Comparison of ENCODE assay signal across 8 cellular contexts in genomic region chr19:16896098-16896912, GRCh38. TPM values are rescaled to one million over a fixed set of nuclear protein-coding genes. Genes with fewer than 3 reads are reported as not detected.
DNase-seq lines count a peak whose midpoint lies in the region; ATAC-seq, FAIRE-seq and TF ChIP-seq lines count a peak whose summit lies in the region.

No MANE protein-coding gene starts in this region.

- H3K27me3 ChIP-seq in skeletal muscle tissue (ENCODE audit: control insufficient read depth in 3 of 3, insufficient read depth in 3 of 3, low read length in 3 of 3) = peaks cover 9 to 28% (median 16%) of the 10 kb centered on the region in 3 donors

- H3K9me3 ChIP-seq in T-helper 17 cell (ENCODE audit: control insufficient read depth, low read length, poor library complexity, severe bottlenecking) = no peaks in the 10 kb centered on the region
- no peaks in the 10 kb centered on the region for H3K9me3 ChIP-seq in skeletal muscle tissue (ENCODE audit: control insufficient read depth in 3 of 3, low read length in 3 of 3)

- peak overlapping the region; percentile 35 for H3K4me3 Mint-ChIP-seq in activated T-cell treated with anti-CD3 and anti-CD28 coated beads, Interleukin-2, amount 50 U/mL, for 4 hours
- H3K4me3 Mint-ChIP-seq in T-helper 17 cell = peak overlapping the region; percentile 86
- H3K4me3 Mint-ChIP-seq in glutamatergic neuron (ENCODE audit: unreplicated experiment) = peak overlapping the region; percentile 83

- H3K36me3 ChIP-seq in skeletal muscle tissue (ENCODE audit: control insufficient read depth in 3 of 3, insufficient read depth in 3 of 3, low read length in 3 of 3) = no peaks in the 10 kb centered on the region

- TF ChIP-seq CTCF in glutamatergic neuron (IDR thresholded peaks at IDR 0.05; ENCODE audit: partially characterized antibody, unreplicated experiment) = no peak

- H3K27ac ChIP-seq in skeletal muscle tissue (ENCODE audit: low read depth, low read length) = no peak overlapping the region

- H3K9me3 Mint-ChIP-seq in activated T-cell treated with anti-CD3 and anti-CD28 coated beads, Interleukin-2, amount 50 U/mL, for 4 hours = no peaks in the 10 kb centered on the region
- peaks cover 14% of the 10 kb centered on the region for H3K9me3 Mint-ChIP-seq in glutamatergic neuron (ENCODE audit: unreplicated experiment)

- H3K27ac Mint-ChIP-seq in T-helper 17 cell = no peak overlapping the region
- peak overlapping the region; percentile 86 for H3K27ac Mint-ChIP-seq in glutamatergic neuron (ENCODE audit: unreplicated experiment)

- peak; percentile 23 to 27 for ATAC-seq in activated T-cell treated with anti-CD3 and anti-CD28 coated beads, Interleukin-2, amount 50 U/mL, for 4 hours
- ATAC-seq in T-helper 17 cell = peak; percentile 10

- no peak for DNase-seq in activated T-cell treated with anti-CD3 and anti-CD28 coated beads, Interleukin-2, amount 50 U/mL, for 4 hours
- no peak for DNase-seq in activated T-cell treated with anti-CD3 and anti-CD28 coated beads, Interleukin-2, amount 50 U/mL, for 1 hour
- DNase-seq in T-helper 17 cell = no peak
- DNase-seq in glutamatergic neuron = peak; percentile 71
- no peak for DNase-seq in putamen (ENCODE audit: low spot score)
- DNase-seq in urothelium cell line (ENCODE audit: low spot score) = no peak
- DNase-seq in hepatic stellate cell (ENCODE audit: low spot score) = no peak

- H3K27me3 Mint-ChIP-seq in activated T-cell treated with anti-CD3 and anti-CD28 coated beads, Interleukin-2, amount 50 U/mL, for 4 hours (ENCODE audit: low read depth) = peaks cover 34% of the 10 kb centered on the region
- no peaks in the 10 kb centered on the region for H3K27me3 Mint-ChIP-seq in T-helper 17 cell
- peaks cover 10% of the 10 kb centered on the region for H3K27me3 Mint-ChIP-seq in glutamatergic neuron (ENCODE audit: unreplicated experiment)

- H3K4me1 Mint-ChIP-seq in activated T-cell treated with anti-CD3 and anti-CD28 coated beads, Interleukin-2, amount 50 U/mL, for 4 hours (ENCODE audit: low read depth) = peaks cover 34% of the 10 kb centered on the region
- H3K4me1 Mint-ChIP-seq in T-helper 17 cell = peaks cover 28% of the 10 kb centered on the region
- peaks cover 24% of the 10 kb centered on the region for H3K4me1 Mint-ChIP-seq in glutamatergic neuron (ENCODE audit: low read depth, unreplicated experiment)

- peak overlapping the region in 2 of 3 donors; percentile 50 for H3K9ac ChIP-seq in skeletal muscle tissue (ENCODE audit: low read depth in 1 of 3, low read length in 3 of 3)

- no peak for FAIRE-seq in urothelium cell line (lab: Jason Lieb, UNC)

- peaks cover 0 to 7% (median 6%) of the 10 kb centered on the region in 3 donors for H3K4me1 ChIP-seq in skeletal muscle tissue (ENCODE audit: control insufficient read depth in 3 of 3, insufficient read depth in 3 of 3, low read length in 3 of 3)

- no peaks in the 10 kb centered on the region for H3K36me3 Mint-ChIP-seq in activated T-cell treated with anti-CD3 and anti-CD28 coated beads, Interleukin-2, amount 50 U/mL, for 4 hours (ENCODE audit: insufficient read depth)
- no peaks in the 10 kb centered on the region for H3K36me3 Mint-ChIP-seq in T-helper 17 cell (ENCODE audit: low read depth)
- H3K36me3 Mint-ChIP-seq in glutamatergic neuron (ENCODE audit: unreplicated experiment) = no peaks in the 10 kb centered on the region

- peak overlapping the region in 2 of 3 donors; percentile 43 to 58 for H3K4me3 ChIP-seq in skeletal muscle tissue (ENCODE audit: low read length in 3 of 3)

RNA-seq across cellular contexts. Expression of gene F2RL3, which starts 7.5 kb away (rescaled TPM):
- under 1 TPM; 0.05 to 0.24 (median 0.08) TPM for total RNA-seq in activated T-cell treated with anti-CD3 and anti-CD28 coated beads, Interleukin-2, amount 50 U/mL, for 4 hours
- 1 to 10 TPM in 1 of 2 donors, under 1 TPM in 1; 0.07 to 2.7 TPM for total RNA-seq in T-helper 17 cell
- not detected for total RNA-seq in glutamatergic neuron (ENCODE audit: unreplicated experiment)
- 0.52 TPM for total RNA-seq in skeletal muscle tissue

Comparison
In these comparisons a context has a peak if more than half of its experiments do, and no peak if none do; other contexts are left out.
1. H3K4me3 Mint-ChIP-seq: peak in every context shown above with its lines; median percentile 86 in T-helper 17 cell; 83 in glutamatergic neuron; 35 in activated T-cell treated with anti-CD3 and anti-CD28 coated beads, Interleukin-2, amount 50 U/mL, for 4 hours.